ENCODE assay signal across 28 cellular contexts in genomic region chr7:123505221-123505620, GRCh38. TPM values are rescaled to one million over a fixed set of nuclear protein-coding genes. Genes with fewer than 3 reads are reported as not detected.
DNase-seq lines count a peak whose midpoint lies in the region; ATAC-seq, FAIRE-seq and TF ChIP-seq lines count a peak whose summit lies in the region.
"Had no signal": no experiment of that assay in that cellular context is flagged by ENCODE, and none has a peak within 500 bp of the region (broad histone marks: within the 10 kb centered on the region; RNA-seq: fewer than 3 reads in every experiment).

No MANE protein-coding gene starts in this region.

- TF ChIP-seq RAD21 in K562 (CRISPR knock-in tag; conservative IDR thresholded peaks at IDR 0.05 in 1 of 2, IDR thresholded peaks at IDR 0.05 in 1 of 2): no peak

- H3K18ac ChIP-seq in neuronal stem cell (ENCODE audit: low read length): no peak overlapping the region

- no peaks in the 10 kb centered on the region for H3K9me1 ChIP-seq in K562 (ENCODE audit: control insufficient read depth, insufficient read depth, low read length)

- H2BK120ac ChIP-seq in neuronal stem cell (ENCODE audit: low read depth, low read length): no peak overlapping the region

- H2AFZ ChIP-seq in K562 (ENCODE audit: low read depth, low read length): no peak overlapping the region
- no peak overlapping the region for H2AFZ ChIP-seq in neuronal stem cell (ENCODE audit: low read length)

- TF ChIP-seq POLR2A in K562 (conservative IDR thresholded peaks at IDR 0.05): no peak

- no peaks in the 10 kb centered on the region for H4K20me1 ChIP-seq in K562 (replicated peaks; ENCODE audit: control insufficient read depth, insufficient read depth, low read length)
- H4K20me1 ChIP-seq: BLaER1 had no signal

- H3K27ac ChIP-seq in HEK293 (ENCODE audit: extremely low read depth, low read depth, low read length): no peak overlapping the region
- no peak overlapping the region for H3K27ac ChIP-seq in K562 (ENCODE audit: extremely low read depth, low read depth, low read length)
- no peak overlapping the region for H3K27ac ChIP-seq in neuronal stem cell (replicated peaks; ENCODE audit: low read length)
- H3K27ac ChIP-seq in SJCRH30: no peak overlapping the region
- H3K27ac ChIP-seq: BLaER1 had no signal

- no peak overlapping the region for H2BK5ac ChIP-seq in neuronal stem cell (ENCODE audit: low read length)

- no peak overlapping the region for H2BK12ac ChIP-seq in neuronal stem cell (ENCODE audit: low read length)

- intact Hi-C loops in K562 (cut with micrococcal nuclease): no loop called here

- no peaks in the 10 kb centered on the region for H3K9me3 ChIP-seq in HEK293 (ENCODE audit: control insufficient read depth, insufficient read depth, low read depth, low read length)
- H3K9me3 ChIP-seq in K562 (replicated peaks; ENCODE audit: control insufficient read depth, insufficient read depth, low read depth, low read length): peaks cover 5% of the 10 kb centered on the region; the same call in 1 of the 2 replicates
- peaks cover 5 to 7% of the 10 kb centered on the region in 2 donors for H3K9me3 ChIP-seq in neuronal stem cell (replicated peaks in 1 of 2; ENCODE audit: control insufficient read depth in 2 of 2, insufficient read depth in 1 of 2, low read depth in 1 of 2, low read length in 2 of 2)
- no peaks in the 10 kb centered on the region for H3K9me3 ChIP-seq in SJCRH30 (replicated peaks)
- H3K9me3 ChIP-seq: BE2C had no signal

- H3K27me3 ChIP-seq in K562 (ENCODE audit: control insufficient read depth in 2 of 2, insufficient read depth in 2 of 2, low read length in 2 of 2): no peaks in the 10 kb centered on the region
- H3K27me3 ChIP-seq in neuronal stem cell (ENCODE audit: control insufficient read depth in 3 of 3, insufficient read depth in 3 of 3, low read depth in 1 of 3, low read length in 3 of 3): no peaks in the 10 kb centered on the region
- no peaks in the 10 kb centered on the region for H3K27me3 ChIP-seq in SJCRH30
- H3K27me3 ChIP-seq: BE2C, BLaER1 had no signal

- H3K36me3 Mint-ChIP-seq in stimulated activated effector memory CD8-positive, alpha-beta T cell treated with anti-CD3 and anti-CD28 coated beads, Interleukin-12 subunit alpha, Interleukin-12 subunit beta, amount 100 ng/mL, for 72 hours: no peaks in the 10 kb centered on the region
- H3K36me3 Mint-ChIP-seq: CD14-positive monocyte; CD4-positive, alpha-beta memory T cell; CD4-positive, CD25-positive, alpha-beta regulatory T cell had no signal

- no peak overlapping the region for H3K9ac ChIP-seq in K562 (ENCODE audit: insufficient read depth in 1 of 2, low read depth in 2 of 2, low read length in 2 of 2)
- H3K9ac ChIP-seq in neuronal stem cell (ENCODE audit: low read depth, low read length, poor library complexity): no peak overlapping the region
- H3K9ac ChIP-seq: BLaER1 had no signal

- H3K23ac ChIP-seq in neuronal stem cell (ENCODE audit: low read depth, low read length, poor library complexity): no peak overlapping the region

- no peak overlapping the region for H4K8ac ChIP-seq in neuronal stem cell (ENCODE audit: low read depth, low read length)

- H3K9me3 Mint-ChIP-seq in stimulated activated effector memory CD8-positive, alpha-beta T cell treated with anti-CD3 and anti-CD28 coated beads, Interleukin-12 subunit alpha, Interleukin-12 subunit beta, amount 100 ng/mL, for 72 hours: peaks cover 5% of the 10 kb centered on the region

- CTCF ChIA-PET in HEK293 (lab: Yijun Ruan, JAX) (no interaction called here), K562 (lab: Yijun Ruan, JAX; ENCODE audit: low intra/inter-chr PET ratio) (no interaction called here)

- in situ Hi-C loops in K562 (cut with MboI): no loop called here

- 48% methylated on average over 2 of the region's 2 CpGs for WGBS in K562 (ENCODE audit: insufficient coverage, low coverage, missing lambda C conversion rate)
- WGBS in neuronal stem cell (ENCODE audit: extremely low coverage in 2 of 2, insufficient read length in 2 of 2, insufficient replicate concordance in 1 of 2), 2 donors: no CpG with 5 or more reads among the region's 2 CpGs

- H2AK5ac ChIP-seq in neuronal stem cell (ENCODE audit: low read depth, low read length): peak overlapping the region; percentile 43

- H2BK15ac ChIP-seq in neuronal stem cell (ENCODE audit: low read length): no peak overlapping the region

- H3K4me1 ChIP-seq in HEK293 (ENCODE audit: control insufficient read depth, insufficient read depth, low read length) (no peaks in the 10 kb centered on the region), K562 (replicated peaks in 1 of 2; ENCODE audit: control insufficient read depth in 2 of 2, insufficient read depth in 2 of 2, low read length in 2 of 2) (no peaks in the 10 kb centered on the region), neuronal stem cell (ENCODE audit: control insufficient read depth in 2 of 2, insufficient read depth in 1 of 2, low read depth in 1 of 2, low read length in 2 of 2) (peaks cover 0 to 4% of the 10 kb centered on the region in 2 donors), SJCRH30 (peaks cover 12% of the 10 kb centered on the region)
- H3K4me1 ChIP-seq: BE2C, BLaER1 had no signal

- H3K36me3 ChIP-seq in HEK293 (ENCODE audit: control insufficient read depth in 2 of 2, insufficient read depth in 1 of 2, low read length in 2 of 2): no peaks in the 10 kb centered on the region
- no peaks in the 10 kb centered on the region for H3K36me3 ChIP-seq in K562 (ENCODE audit: control insufficient read depth, insufficient read depth, low read length)
- H3K36me3 ChIP-seq in neuronal stem cell (replicated peaks in 1 of 2; ENCODE audit: control insufficient read depth in 2 of 2, insufficient read depth in 2 of 2, low read length in 2 of 2): no peaks in the 10 kb centered on the region
- no peaks in the 10 kb centered on the region for H3K36me3 ChIP-seq in SJCRH30
- H3K36me3 ChIP-seq: BE2C, BLaER1 had no signal

- no TSS peak for BruUV-seq in K562 (replicated peaks; lab: Mats Ljungman, UMichigan)

- DNase-seq in K562 (ENCODE audit: extremely low read depth in 1 of 4, low spot score in 3 of 4): no peak
- no peak for DNase-seq in neuronal stem cell (ENCODE audit: low spot score)
- no peak for DNase-seq in stimulated activated effector memory CD8-positive, alpha-beta T cell treated with anti-CD3 and anti-CD28 coated beads, Interleukin-12 subunit alpha, Interleukin-12 subunit beta, amount 100 ng/mL, for 72 hours (ENCODE audit: low spot score in 2 of 2)
- no peak for DNase-seq in HuH-7 (ENCODE audit: low spot score)
- no peak for DNase-seq in foreskin fibroblast
- DNase-seq in SJCRH30: no peak
- DNase-seq: 8988T; ACHN; BE2C; C1 segment of cervical spinal cord; CD4-positive, alpha-beta memory T cell; CD4-positive, CD25-positive, alpha-beta regulatory T cell; CD8-positive, alpha-beta memory T cell; COR-L47; DMS 273 treated with DMSO at 0.1 percent for 48 hours; DMS153; DMS79; DND-41; EL; GDM1 had no signal

- POLR2A ChIA-PET in HEK293 (lab: Yijun Ruan, JAX) (no interaction called here), K562 (lab: Yijun Ruan, JAX) (interaction anchor here (1.6 kb wide), 1 partner anchor 53 kb away, joined by 5 read pairs; the partner anchor contains the start of gene NDUFA5)

- TF ChIP-seq CTCF in HEK293 (tag by site-specific recombination; IDR thresholded peaks at IDR 0.05) (no peak), K562 (IDR thresholded peaks at IDR 0.05 in 2 of 3, conservative IDR thresholded peaks at IDR 0.05 in 1 of 3; ENCODE audit: insufficient read depth in 2 of 3, low read depth in 1 of 3, low read length in 3 of 3) (no peak), foreskin fibroblast (IDR thresholded peaks at IDR 0.05; ENCODE audit: low read depth, low read length) (no peak)

- ATAC-seq in K562: no peak
- ATAC-seq in stimulated activated effector memory CD8-positive, alpha-beta T cell treated with anti-CD3 and anti-CD28 coated beads, Interleukin-12 subunit alpha, Interleukin-12 subunit beta, amount 100 ng/mL, for 72 hours: peak; percentile 39
- ATAC-seq: GM12878 had no signal

- no peaks in the 10 kb centered on the region for H3K79me1 ChIP-seq in neuronal stem cell (ENCODE audit: low read depth, low read length)

- no peak overlapping the region for H3K4me3 ChIP-seq in HEK293 (ENCODE audit: low read depth, low read length)
- no peak overlapping the region for H3K4me3 ChIP-seq in K562
- no peak overlapping the region for H3K4me3 ChIP-seq in neuronal stem cell (ENCODE audit: low read length in 2 of 2)
- H3K4me3 ChIP-seq in foreskin fibroblast (ENCODE audit: low read depth in 1 of 2, low read length in 2 of 2): no peak overlapping the region
- H3K4me3 ChIP-seq in SJCRH30: no peak overlapping the region
- H3K4me3 ChIP-seq: BLaER1, GM12878 had no signal

- H3K4me1 Mint-ChIP-seq in stimulated activated effector memory CD8-positive, alpha-beta T cell treated with anti-CD3 and anti-CD28 coated beads, Interleukin-12 subunit alpha, Interleukin-12 subunit beta, amount 100 ng/mL, for 72 hours: no peaks in the 10 kb centered on the region
- H3K4me1 Mint-ChIP-seq: CD14-positive monocyte; CD4-positive, alpha-beta memory T cell; CD4-positive, CD25-positive, alpha-beta regulatory T cell; CD8-positive, alpha-beta memory T cell had no signal

- H3K4me2 ChIP-seq in K562 (ENCODE audit: insufficient read depth, low read length): no peak overlapping the region
- H3K4me2 ChIP-seq in neuronal stem cell (ENCODE audit: insufficient read depth, low read length, poor library complexity, severe bottlenecking): no peak overlapping the region
- H3K4me2 ChIP-seq: BLaER1 had no signal

- H4K91ac ChIP-seq in neuronal stem cell (ENCODE audit: low read depth, low read length, poor library complexity): no peak overlapping the region

- no peak overlapping the region for H3K4ac ChIP-seq in neuronal stem cell (ENCODE audit: low read length)

- no peak overlapping the region for H3K14ac ChIP-seq in neuronal stem cell (ENCODE audit: low read length)

- TF ChIP-seq EP300 in K562 (IDR thresholded peaks at IDR 0.05; ENCODE audit: low read length): no peak

- no peak for FAIRE-seq in K562 (lab: Jason Lieb, UNC)
- FAIRE-seq: A204.1, GM12878, GM12892, GM18507 had no signal

- H3K4me3 Mint-ChIP-seq in stimulated activated effector memory CD8-positive, alpha-beta T cell treated with anti-CD3 and anti-CD28 coated beads, Interleukin-12 subunit alpha, Interleukin-12 subunit beta, amount 100 ng/mL, for 72 hours: no peak overlapping the region
- H3K4me3 Mint-ChIP-seq: CD14-positive monocyte; CD4-positive, alpha-beta memory T cell; CD4-positive, CD25-positive, alpha-beta regulatory T cell; CD8-positive, alpha-beta memory T cell had no signal

- H3K27ac Mint-ChIP-seq in stimulated activated effector memory CD8-positive, alpha-beta T cell treated with anti-CD3 and anti-CD28 coated beads, Interleukin-12 subunit alpha, Interleukin-12 subunit beta, amount 100 ng/mL, for 72 hours: no peak overlapping the region
- H3K27ac Mint-ChIP-seq: CD14-positive monocyte; CD4-positive, CD25-positive, alpha-beta regulatory T cell; CD8-positive, alpha-beta memory T cell had no signal

- no peaks in the 10 kb centered on the region for H3K79me2 ChIP-seq in K562 (ENCODE audit: control insufficient read depth, insufficient read depth, low read length)

RNA-seq across cellular contexts. Expression of gene IQUB, which starts 29.2 kb away (rescaled TPM):
- total RNA-seq in K562 (2011; cell fraction: chromatin; rRNA removed; ENCODE audit: low replicate concordance): 2.5 and 10.0 TPM in 2 replicates
- total RNA-seq in K562 (2011; cell fraction: nucleolus; rRNA removed): 1.7 and 2.1 TPM in 2 replicates
- 5.5 and 7.8 TPM in 2 replicates for total RNA-seq in K562 (2011; cell fraction: nucleoplasm; rRNA removed)
- total RNA-seq in K562 (2014; rRNA removed): 0.98 and 1.3 TPM in 2 replicates
- 2.4 and 3.1 TPM in 2 replicates for total RNA-seq in K562 (2014; rRNA removed; fragmentation: Illumina TruSeq; extraction: Trizol)
- total RNA-seq in K562 (2015; rRNA removed; fragmentation: Illumina TruSeq; extraction: Trizol): 2.0 and 2.6 TPM in 2 replicates
- total RNA-seq in K562 (2021): 1.1 and 1.9 TPM in 2 replicates
- polyA plus RNA-seq in K562 (2011; rRNA removed): 0.69 and 1.3 TPM in 2 replicates
- polyA plus RNA-seq in K562 (2011; cell fraction: cytosol; rRNA removed): 0.21 and 0.62 TPM in 2 replicates
- 1.3 and 1.5 TPM in 2 replicates for polyA plus RNA-seq in K562 (2011; cell fraction: nucleus; rRNA removed)
- polyA plus RNA-seq in K562 (2012): 1.7 and 2.7 TPM in 2 replicates
- polyA plus RNA-seq in K562 (2014; fragmentation: Illumina TruSeq; extraction: Trizol): 1.4 and 1.6 TPM in 2 replicates
- 1 to 10 TPM; 1.3 to 1.7 TPM for polyA plus RNA-seq in K562 (2014; fragmentation: Nextera tagmentation; extraction: Ambion mirVana)
- 0.58 and 0.62 TPM in 2 replicates for polyA plus RNA-seq in K562 (2014; rRNA removed)
- polyA minus RNA-seq in K562 (2011; rRNA and poly(A)+ RNA removed): 1.9 and 3.4 TPM in 2 replicates
- polyA minus RNA-seq in K562 (2011; cell fraction: cytosol; rRNA and poly(A)+ RNA removed): 0.73 and 1.2 TPM in 2 replicates
- polyA minus RNA-seq in K562 (2011; cell fraction: nucleus; rRNA and poly(A)+ RNA removed): 5.7 and 6.2 TPM in 2 replicates
- 0.57 TPM for polyA plus RNA-seq in neuronal stem cell (2013, experiment 1 of 2)
- 0.58 TPM for polyA plus RNA-seq in neuronal stem cell (2013, experiment 2 of 2)
- 0.05 and 0.16 TPM in 2 replicates for total RNA-seq in SJCRH30 (2014; rRNA removed; shearing (Covaris generic))
- total RNA-seq: CD4-positive, CD25-positive, alpha-beta regulatory T cell; CD8-positive, alpha-beta memory T cell; G401 had no signal
- polyA plus RNA-seq: CD14-positive monocyte; CD4-positive, alpha-beta memory T cell had no signal

RNA-seq across cellular contexts. Expression of gene NDUFA5, which starts 52.4 kb away (rescaled TPM):
- 25.5 and 92.7 TPM in 2 replicates for total RNA-seq in K562 (2011; cell fraction: chromatin; rRNA removed; ENCODE audit: low replicate concordance)
- total RNA-seq in K562 (2011; cell fraction: nucleolus; rRNA removed): 20.7 and 22.5 TPM in 2 replicates
- total RNA-seq in K562 (2011; cell fraction: nucleoplasm; rRNA removed): 62.4 and 97.6 TPM in 2 replicates
- total RNA-seq in K562 (2014; rRNA removed) (187 and 199 TPM in 2 replicates), K562 (2014; rRNA removed; fragmentation: Illumina TruSeq; extraction: Trizol) (377 and 418 TPM in 2 replicates), K562 (2015; rRNA removed; fragmentation: Illumina TruSeq; extraction: Trizol) (324 and 363 TPM in 2 replicates), K562 (2021) (244 and 267 TPM in 2 replicates)
- polyA plus RNA-seq in K562 (2011; rRNA removed) (85.5 and 155 TPM in 2 replicates), K562 (2014; fragmentation: Illumina TruSeq; extraction: Trizol) (257 and 269 TPM in 2 replicates), K562 (2014; fragmentation: Nextera tagmentation; extraction: Ambion mirVana) (100 to 1,000 TPM; 669 to 677 TPM), K562 (2014; rRNA removed) (245 and 254 TPM in 2 replicates)
- 4.9 and 17.7 TPM in 2 replicates for polyA plus RNA-seq in K562 (2011; cell fraction: cytosol; rRNA removed)
- 25.9 and 32.6 TPM in 2 replicates for polyA plus RNA-seq in K562 (2011; cell fraction: nucleus; rRNA removed)
- 154 and 254 TPM in 2 replicates for polyA plus RNA-seq in K562 (2012)
- polyA minus RNA-seq in K562 (2011; rRNA and poly(A)+ RNA removed): 59.6 and 72.6 TPM in 2 replicates
- polyA minus RNA-seq in K562 (2011; cell fraction: cytosol; rRNA and poly(A)+ RNA removed): 41.1 and 61.1 TPM in 2 replicates
- 65.4 and 83.4 TPM in 2 replicates for polyA minus RNA-seq in K562 (2011; cell fraction: nucleus; rRNA and poly(A)+ RNA removed)
- polyA plus RNA-seq in neuronal stem cell (2013, experiment 1 of 2): 69.3 TPM
- 71.5 TPM for polyA plus RNA-seq in neuronal stem cell (2013, experiment 2 of 2)
- total RNA-seq in SJCRH30 (2014; rRNA removed; shearing (Covaris generic)): 94.0 and 105 TPM in 2 replicates

Comparison
In these comparisons a context has a peak if more than half of its experiments do, and no peak if none do; other contexts are left out.
1. Of the 44 proteins assayed by ChIP-seq in both K562 and HEK293: peak only in K562: TRIM28; only in HEK293: SETDB1; in both: none; in neither: 42.